8 cellular contexts compared by ENCODE assay signal in the genomic region with DNA sequence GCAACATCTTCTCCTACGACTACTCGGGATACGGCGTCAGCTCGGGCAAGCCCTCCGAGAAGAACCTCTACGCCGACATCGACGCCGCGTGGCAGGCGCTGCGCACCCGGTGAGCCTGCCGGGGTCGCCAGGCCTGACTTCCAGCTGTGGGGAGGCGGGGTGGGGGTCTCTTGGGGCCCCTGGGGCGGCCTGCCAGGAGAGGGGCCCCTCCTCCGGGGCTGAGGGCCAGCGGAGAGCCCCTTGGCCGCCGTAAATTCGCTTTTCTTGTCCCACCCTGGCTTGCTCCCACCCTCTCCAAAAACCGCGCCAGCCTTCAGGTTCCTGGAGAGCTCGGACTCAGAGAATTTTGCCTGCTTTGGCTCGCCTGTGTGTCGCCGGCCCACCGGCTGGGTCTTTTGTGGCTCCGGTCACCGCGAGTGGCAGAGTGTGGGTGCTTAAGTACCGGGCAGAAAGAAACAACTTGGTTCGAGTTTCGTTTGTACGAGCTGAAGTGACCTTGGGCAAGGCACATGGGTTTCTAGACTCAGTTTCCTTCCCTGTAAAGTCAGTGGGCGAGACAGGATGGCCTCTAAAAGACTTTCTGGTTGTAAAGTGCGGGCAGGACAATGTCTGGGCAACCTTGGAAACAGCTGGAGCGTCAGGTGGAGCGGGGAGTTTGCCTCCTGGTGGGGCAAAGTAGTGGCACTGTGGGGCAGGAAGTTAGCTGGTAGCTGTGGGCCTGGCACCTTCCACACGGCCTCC. TPM values are rescaled to one million over a fixed set of nuclear protein-coding genes. Genes with fewer than 3 reads are reported as not detected.
A peak's percentile ranks its signal among the peaks of the same experiment; 100 is the strongest.
DNase-seq lines count a peak whose midpoint lies in the region; ATAC-seq, FAIRE-seq and TF ChIP-seq lines count a peak whose summit lies in the region.

No MANE protein-coding gene starts in this region.

- H3K36me3 ChIP-seq in PC-9 (ENCODE audit: low read depth) (peaks cover 17% of the 10 kb centered on the region), iPS-15b (ENCODE audit: control insufficient read depth, insufficient read depth, low read length) (peaks cover 3% of the 10 kb centered on the region), small intestine (ENCODE audit: control insufficient read depth in 2 of 2, insufficient read depth in 2 of 2, low read length in 2 of 2) (no peaks in the 10 kb centered on the region)

- H3K9ac ChIP-seq in iPS-15b (ENCODE audit: low read depth, low read length), result no peak overlapping the region

- H4K20me1 ChIP-seq in PC-9 (ENCODE audit: insufficient read depth), result no peaks in the 10 kb centered on the region; the same call in 1 of the 2 replicates

- peak; percentile 30 for ATAC-seq in GM21390 (IDR thresholded peaks at IDR 0.05; ENCODE audit: unreplicated experiment)

- H3F3A ChIP-seq in PC-9 (ENCODE audit: insufficient read depth, low read depth), result peaks cover 33% of the 10 kb centered on the region; the same call in 1 of the 2 replicates

- CTCF ChIA-PET in PC-9 (lab: Charles Lee), result interaction anchor here (0.7 to 2.2 kb wide), 2 partner anchors 16 to 129 kb away, joined by 4 read pairs; no protein-coding TSS in a partner anchor

- intact Hi-C loops in PC-9 (cut with micrococcal nuclease; ENCODE audit: unreplicated experiment), result loop anchor here (1.0 to 10.0 kb wide), 7 partner anchors 17 to 271 kb away; no protein-coding TSS in a partner anchor

- H3K4me2 ChIP-seq in PC-9, result peak overlapping the region; percentile 92

- DNase-seq in AG08395 (ENCODE audit: low spot score) (peak; percentile 28), PC-9 (peak; percentile 46 to 57), amniotic stem cell (lab: John Stamatoyannopoulos, UW) (peak; percentile 42), small intestine (peak; percentile 82), NCI-H2107 treated with DMSO at 0.1 percent for 48 hours (lab: John Stamatoyannopoulos, UW; ENCODE audit: unreplicated experiment) (no peak), NCI-H187 treated with DMSO at 0.1 percent for 48 hours (lab: John Stamatoyannopoulos, UW) (no peak)

- TSS peak; percentile 23 for BruUV-seq in PC-9 (replicated peaks; lab: Mats Ljungman, UMichigan)

- H3K9me2 ChIP-seq in PC-9 (ENCODE audit: insufficient read depth), result no peaks in the 10 kb centered on the region

- WGBS in small intestine, 3 donors, result 2 to 5% (median 3%) methylated on average over 41 to 43 of the region's 43 CpGs

- peaks cover 68% of the 10 kb centered on the region for H3K4me1 ChIP-seq in PC-9 (replicated peaks; ENCODE audit: insufficient read depth)
- peaks cover 2% of the 10 kb centered on the region for H3K4me1 ChIP-seq in iPS-15b (ENCODE audit: control insufficient read depth, insufficient read depth, low read length)
- peaks cover 3 to 5% of the 10 kb centered on the region in 2 donors for H3K4me1 ChIP-seq in small intestine (ENCODE audit: control insufficient read depth in 2 of 2, insufficient read depth in 1 of 2, low read depth in 1 of 2, low read length in 1 of 2)

- H3K27ac ChIP-seq in PC-9 (peak overlapping the region; percentile 74), small intestine (ENCODE audit: low read depth in 1 of 2, low read length in 1 of 2) (peak overlapping the region; percentile 82 to 84)

- H3K4me3 ChIP-seq in PC-9, result peak overlapping the region; percentile 99
- H3K4me3 ChIP-seq in iPS-15b (ENCODE audit: low read depth, low read length), result peak overlapping the region; percentile 75
- H3K4me3 ChIP-seq in small intestine (ENCODE audit: low read depth in 1 of 2, low read length in 2 of 2), result peak overlapping the region; percentile 76 to 84

- POLR2A ChIA-PET in PC-9 (lab: Charles Lee; ENCODE audit: unreplicated experiment), result interaction anchor here (0.6 to 1.2 kb wide), 3 partner anchors 21 to 146 kb away, joined by 3 to 6 read pairs (median 4); no protein-coding TSS in a partner anchor

- peaks cover 74% of the 10 kb centered on the region for H3K79me2 ChIP-seq in PC-9 (ENCODE audit: low read depth)

- no peaks in the 10 kb centered on the region for H3K27me3 ChIP-seq in PC-9 (ENCODE audit: insufficient read depth, low read depth)
- peaks cover 21% of the 10 kb centered on the region for H3K27me3 ChIP-seq in iPS-15b (ENCODE audit: control insufficient read depth, insufficient read depth, low read length)
- no peaks in the 10 kb centered on the region for H3K27me3 ChIP-seq in small intestine (ENCODE audit: control insufficient read depth in 2 of 2, insufficient read depth in 2 of 2, low read length in 2 of 2)

- H3K9me3 ChIP-seq in PC-9 (ENCODE audit: insufficient read depth, low read depth) (no peaks in the 10 kb centered on the region), iPS-15b (ENCODE audit: control insufficient read depth, insufficient read depth, low read length) (no peaks in the 10 kb centered on the region), small intestine (ENCODE audit: control insufficient read depth, low read depth) (no peaks in the 10 kb centered on the region)

- FAIRE-seq in small intestine (lab: Jason Lieb, UNC), result no peak

- peak; percentile 47; the same call in 1 of the 2 replicates for TF ChIP-seq CTCF in PC-9 (conservative IDR thresholded peaks at IDR 0.05)

- H2AFZ ChIP-seq in PC-9, result peak overlapping the region; percentile 80

RNA-seq across cellular contexts. Expression of a gene that starts 1.0 kb away (rescaled TPM):
- total RNA-seq in PC-9 (2021), result 35.6 and 42.2 TPM in 2 replicates
- 10 to 100 TPM; 27.6 to 37.3 (median 30.4) TPM for polyA plus RNA-seq in small intestine

Comparison
In these comparisons a context has a peak if more than half of its experiments do, and no peak if none do; other contexts are left out.
1. DNase-seq: peak in AG08395 (single experiment), PC-9 (2 of 2), amniotic stem cell (single experiment) and small intestine (single experiment); none in NCI-H2107 treated with DMSO at 0.1 percent for 48 hours (single experiment) and NCI-H187 treated with DMSO at 0.1 percent for 48 hours (single experiment).
2. Peak in every context shown above with its lines, with median percentiles within 50 percentile points of each other: H3K4me3 ChIP-seq.